1 cellular context compared by ENCODE assay signal in genomic region chr19:1205114-1206062, GRCh38.
TF ChIP-seq lines count a peak whose summit lies in the region.

Gene STK11 (plus strand): TSS chr19:1205778. CDS start chr19:1206914, 1,136 bp downstream.

TF ChIP-seq in HepG2, 621 proteins besides CTCF, POLR2A, EP300 and RAD21 (continued from another document and continues in another):
- TF ChIP-seq SPEN (CRISPR knock-in tag; IDR thresholded peaks at IDR 0.05; ENCODE audit: low read depth) (peak; percentile 77; the same call in 1 of the 2 replicates), FOXC1 (CRISPR knock-in tag; IDR thresholded peaks at IDR 0.05; ENCODE audit: borderline replicate concordance) (peak; percentile 22; the same call in 1 of the 2 replicates), MEIS2 (CRISPR knock-in tag; IDR thresholded peaks at IDR 0.05) (peak; percentile 65), SAP130 (CRISPR knock-in tag; IDR thresholded peaks at IDR 0.05; ENCODE audit: low read depth) (peak; percentile 89), ZNF605 (CRISPR knock-in tag; IDR thresholded peaks at IDR 0.05) (peak; percentile 44; the same call in 1 of the 2 replicates), TCF12 (IDR thresholded peaks at IDR 0.05) (no peak), TCF12 (CRISPR knock-in tag; IDR thresholded peaks at IDR 0.05) (peak; percentile 81; the same call in 1 of the 2 replicates), PREB (CRISPR knock-in tag; IDR thresholded peaks at IDR 0.05) (no peak), NFIB (CRISPR knock-in tag; IDR thresholded peaks at IDR 0.05; ENCODE audit: borderline replicate concordance) (no peak), E2F1 (CRISPR knock-in tag; IDR thresholded peaks at IDR 0.05) (peak; percentile 78), ZNF574 (CRISPR knock-in tag; IDR thresholded peaks at IDR 0.05) (no peak), ZNF281 (CRISPR knock-in tag; IDR thresholded peaks at IDR 0.05; ENCODE audit: borderline replicate concordance) (peak; percentile 60), CAMTA2 (CRISPR knock-in tag; IDR thresholded peaks at IDR 0.05; ENCODE audit: borderline replicate concordance) (0 out of 2 replicates have a peak, but pooled peaks have one; percentile 41), ZFP91 (CRISPR knock-in tag; IDR thresholded peaks at IDR 0.05; ENCODE audit: borderline replicate concordance) (peak; percentile 80; the same call in 1 of the 2 replicates), ZNF646 (CRISPR knock-in tag; IDR thresholded peaks at IDR 0.05) (no peak), HOXD1 (CRISPR knock-in tag; IDR thresholded peaks at IDR 0.05) (peak; percentile 74; the same call in 1 of the 2 replicates), ZNF317 (CRISPR knock-in tag; IDR thresholded peaks at IDR 0.05) (0 out of 2 replicates have a peak, but pooled peaks have one; percentile 51), SP1 (IDR thresholded peaks at IDR 0.05) (peak; percentile 55; the same call in 1 of the 2 replicates), SP1 (CRISPR knock-in tag; IDR thresholded peaks at IDR 0.05) (peak; percentile 94), FOXK2 (IDR thresholded peaks at IDR 0.05) (peak; percentile 71; the same call in 1 of the 2 replicates), TFAP4 (IDR thresholded peaks at IDR 0.05; ENCODE audit: borderline replicate concordance, low read depth) (peak; percentile 52; the same call in 1 of the 2 replicates), MEF2D (CRISPR knock-in tag; IDR thresholded peaks at IDR 0.05) (0 out of 2 replicates have a peak, but pooled peaks have one; percentile 53), MXD1 (CRISPR knock-in tag; IDR thresholded peaks at IDR 0.05) (0 out of 2 replicates have a peak, but pooled peaks have one; percentile 11), PAXIP1 (CRISPR knock-in tag; conservative IDR thresholded peaks at IDR 0.05) (peak; percentile 87), SOX6 (IDR thresholded peaks at IDR 0.05) (no peak), SOX6 (CRISPR knock-in tag; IDR thresholded peaks at IDR 0.05) (peak; percentile 63), NFYC (CRISPR knock-in tag; IDR thresholded peaks at IDR 0.05) (peak; percentile 97), FOXM1 (CRISPR knock-in tag; IDR thresholded peaks at IDR 0.05) (0 out of 2 replicates have a peak, but pooled peaks have one; percentile 28), PHF20 (CRISPR knock-in tag; IDR thresholded peaks at IDR 0.05) (peak; percentile 41; the same call in 1 of the 2 replicates), BATF2 (CRISPR knock-in tag; IDR thresholded peaks at IDR 0.05) (no peak), ZNF337 (CRISPR knock-in tag; IDR thresholded peaks at IDR 0.05; ENCODE audit: borderline replicate concordance, low read depth) (0 out of 2 replicates have a peak, but pooled peaks have one; percentile 41), ZFX (CRISPR knock-in tag; IDR thresholded peaks at IDR 0.05; ENCODE audit: low read depth) (peak; percentile 73), ZNF776 (CRISPR knock-in tag; IDR thresholded peaks at IDR 0.05) (peak; percentile 68; the same call in 1 of the 2 replicates)
